9 cellular contexts compared by ENCODE assay signal in the genomic region with DNA sequence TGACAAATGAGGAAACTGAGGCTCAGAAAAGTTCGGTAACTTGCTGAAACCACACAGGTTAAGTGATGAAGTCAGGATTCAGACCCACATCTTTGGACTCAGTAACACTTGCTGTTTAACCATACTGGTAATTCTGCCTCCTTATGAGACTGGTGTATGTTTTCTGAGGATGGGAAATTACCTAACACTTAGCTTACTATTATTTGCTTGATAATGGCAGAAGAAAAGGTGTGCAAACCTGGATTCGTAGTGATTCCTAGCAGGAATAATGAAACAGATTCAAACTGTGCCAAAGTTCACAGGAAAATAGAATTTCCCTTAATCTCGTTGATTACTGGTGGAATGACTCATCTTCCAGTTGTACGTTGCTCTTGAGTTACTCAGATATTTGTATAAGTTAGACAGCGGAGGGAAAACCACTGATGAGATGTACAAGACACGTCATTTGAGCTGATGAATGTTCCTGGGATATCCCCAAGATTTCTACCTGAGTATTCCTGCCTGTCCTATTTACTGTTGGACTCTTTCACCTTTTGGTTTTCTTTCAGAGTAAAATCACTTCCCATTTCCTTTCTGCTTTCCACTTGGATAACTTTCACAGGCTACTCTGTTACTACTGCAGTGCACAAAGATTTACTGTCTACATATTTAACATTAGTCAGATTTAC. TPM values are rescaled to one million over a fixed set of nuclear protein-coding genes. Genes with fewer than 3 reads are reported as not detected.
DNase-seq lines count a peak whose midpoint lies in the region; ATAC-seq and TF ChIP-seq lines count a peak whose summit lies in the region.
"Had no signal": no experiment of that assay in that cellular context is flagged by ENCODE, and none has a peak within 500 bp of the region (broad histone marks: within the 10 kb centered on the region; RNA-seq: fewer than 3 reads in every experiment).

No MANE protein-coding gene starts in this region.

- in situ Hi-C loops in brain microvascular endothelial cell (cut with HindIII; ENCODE audit: low pct_ligation_motif_present, low sequenced_read_pairs), result no loop called here

- intact Hi-C loops in CD4-positive, alpha-beta T cell (cut with DNase I, micrococcal nuclease), result loop anchor here in 1 of 2 experiments (5.0 kb wide), 1 partner anchor 42 kb away; no protein-coding TSS in a partner anchor

- H3K27me3 Mint-ChIP-seq in CD4-positive, alpha-beta T cell, result no peaks in the 10 kb centered on the region

- DNase-seq in CD4-positive, alpha-beta T cell, result no peak
- peak; percentile 90 for DNase-seq in brain microvascular endothelial cell
- peak; percentile 71 to 93 for DNase-seq in lung microvascular endothelial cell (ENCODE audit: low read depth in 2 of 2)
- no peak for DNase-seq in cortex of kidney (lab: John Stamatoyannopoulos, UW)
- no peak for DNase-seq in stimulated activated CD4-positive, alpha-beta T cell treated with anti-CD3 and anti-CD28 coated beads, Interleukin-4, amount 100 ng/mL, for 1 hour
- DNase-seq in DMS153 (lab: John Stamatoyannopoulos, UW), result no peak

- H3K27ac Mint-ChIP-seq in CD4-positive, alpha-beta T cell, result peak overlapping the region; percentile 20

- no peak overlapping the region for H3K4me3 ChIP-seq in brain microvascular endothelial cell (ENCODE audit: low read depth, low read length)

- peaks cover 52% of the 10 kb centered on the region for H3K4me1 Mint-ChIP-seq in CD4-positive, alpha-beta T cell (ENCODE audit: low read depth)

- POLR2A ChIA-PET in CD4-positive, alpha-beta T cell (lab: Charles Lee), result interaction anchor here (0.8 kb wide), 1 partner anchor 177 kb away, joined by 3 read pairs; a partner anchor contains a TSS

- no peak for TF ChIP-seq CTCF in CD4-positive, alpha-beta T cell (IDR thresholded peaks at IDR 0.05)
- TF ChIP-seq CTCF in brain microvascular endothelial cell (IDR thresholded peaks at IDR 0.05; ENCODE audit: low read depth, low read length, missing control alignments), result no peak

- peaks cover 3% of the 10 kb centered on the region for H3K36me3 ChIP-seq in brain microvascular endothelial cell (replicated peaks)

- H3K4me3 Mint-ChIP-seq in CD4-positive, alpha-beta T cell, result no peak overlapping the region

- no peaks in the 10 kb centered on the region for H3K9me3 Mint-ChIP-seq in CD4-positive, alpha-beta T cell

- no peaks in the 10 kb centered on the region for H3K27me3 ChIP-seq in CD4-positive, alpha-beta T cell (ENCODE audit: control insufficient read depth, insufficient read depth, low read length)
- no peaks in the 10 kb centered on the region for H3K27me3 ChIP-seq in brain microvascular endothelial cell (replicated peaks)

- peaks cover 56% of the 10 kb centered on the region for H3K36me3 Mint-ChIP-seq in CD4-positive, alpha-beta T cell (ENCODE audit: low read depth)

- ATAC-seq in CD4-positive, alpha-beta T cell (ENCODE audit: poor library complexity), result no peak
- ATAC-seq in HG03342 (IDR thresholded peaks at IDR 0.05; ENCODE audit: unreplicated experiment), result peak; percentile 56
- no peak for ATAC-seq in GM18519 (IDR thresholded peaks at IDR 0.05; ENCODE audit: low FRiP score, unreplicated experiment)

- no peaks in the 10 kb centered on the region for H3K9me3 ChIP-seq in CD4-positive, alpha-beta T cell (ENCODE audit: control insufficient read depth, low read length)

- CTCF ChIA-PET in CD4-positive, alpha-beta T cell (lab: Charles Lee), result no interaction called here

- no peak overlapping the region for H3K27ac ChIP-seq in CD4-positive, alpha-beta T cell (ENCODE audit: low read depth, low read length)
- H3K27ac ChIP-seq in brain microvascular endothelial cell, result peak overlapping the region; percentile 57
- H3K27ac ChIP-seq: HL-60 had no signal

RNA-seq across cellular contexts. Expression of a gene that starts 37.5 kb away (rescaled TPM):
- total RNA-seq in CD4-positive, alpha-beta T cell, result 10 to 100 TPM; 27.0 to 32.0 TPM
- total RNA-seq in lung microvascular endothelial cell, result 19.4 and 23.1 TPM in 2 replicates

RNA-seq across cellular contexts. Expression of a gene that starts 38.1 kb away (rescaled TPM):
- total RNA-seq in CD4-positive, alpha-beta T cell, result 10 to 100 TPM; 34.9 to 37.6 TPM
- 39.2 and 43.7 TPM in 2 replicates for total RNA-seq in lung microvascular endothelial cell

Comparison
In these comparisons a context has a peak if more than half of its experiments do, and no peak if none do; other contexts are left out.
1. DNase-seq: peak in brain microvascular endothelial cell (single experiment) and lung microvascular endothelial cell (2 of 2); none in CD4-positive, alpha-beta T cell (0 of 10), cortex of kidney (single experiment), stimulated activated CD4-positive, alpha-beta T cell treated with anti-CD3 and anti-CD28 coated beads, Interleukin-4, amount 100 ng/mL, for 1 hour (single experiment) and DMS153 (single experiment).